Comparison of ENCODE assay signal across 11 cellular contexts in the genomic region with DNA sequence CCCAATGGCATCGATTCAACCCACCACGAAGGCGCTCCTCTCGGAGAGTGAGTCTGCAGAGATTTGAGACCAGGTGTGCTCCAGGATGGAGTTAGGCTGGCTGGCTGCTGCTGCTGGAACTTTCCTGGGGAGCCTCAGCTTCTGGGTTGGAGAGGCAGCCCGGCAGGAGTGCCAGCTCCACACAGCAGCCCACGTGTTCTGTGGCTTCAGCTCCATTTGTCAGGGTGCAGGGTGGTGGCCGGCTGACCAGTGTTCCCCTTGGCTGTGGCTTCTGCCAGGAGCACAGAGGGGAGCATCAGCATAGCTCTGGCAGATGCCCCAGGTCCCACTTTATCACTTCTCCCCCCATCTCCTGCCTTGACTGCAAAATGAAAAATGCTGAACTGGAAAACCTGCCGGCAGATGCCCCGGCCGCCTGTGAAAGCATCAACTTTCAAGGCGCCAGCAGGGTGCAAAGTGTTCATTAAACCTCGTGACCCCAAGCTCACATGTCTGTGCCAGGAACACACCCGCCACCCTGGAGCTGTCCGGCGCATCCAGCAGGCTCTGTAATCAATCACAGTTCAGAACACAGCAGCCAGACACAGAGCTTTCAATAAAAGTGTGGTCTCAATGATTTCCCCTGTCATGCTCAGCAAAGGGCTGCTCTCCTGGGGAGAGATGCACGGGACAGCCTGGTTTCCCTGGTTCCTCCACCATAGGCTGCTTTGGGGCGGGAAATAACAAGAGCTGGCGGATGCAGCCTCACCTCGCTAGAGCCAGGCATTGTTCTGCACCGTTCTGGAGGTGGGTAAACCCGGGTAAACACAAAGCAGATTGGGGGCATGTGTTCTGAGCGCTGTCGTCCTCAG. TPM values are rescaled to one million over a fixed set of nuclear protein-coding genes. Genes with fewer than 3 reads are reported as not detected.
DNase-seq lines count a peak whose midpoint lies in the region; ATAC-seq and TF ChIP-seq lines count a peak whose summit lies in the region.
"Had no signal": no experiment of that assay in that cellular context is flagged by ENCODE, and none has a peak within 500 bp of the region (broad histone marks: within the 10 kb centered on the region; RNA-seq: fewer than 3 reads in every experiment).

No MANE protein-coding gene starts in this region.

- no peak for TF ChIP-seq POLR2A in spleen (IDR thresholded peaks at IDR 0.05)

- no peak overlapping the region for H3K27ac Mint-ChIP-seq in activated T-cell treated with anti-CD3 and anti-CD28 coated beads, Interleukin-2, amount 50 U/mL, for 72 hours
- no peak overlapping the region for H3K27ac Mint-ChIP-seq in activated T-cell treated with anti-CD3 and anti-CD28 coated beads, Interleukin-2, amount 50 U/mL, for 24 hours

- H3K36me3 ChIP-seq in ectodermal cell (ENCODE audit: control insufficient read depth, insufficient read depth, low read length): no peaks in the 10 kb centered on the region
- no peaks in the 10 kb centered on the region for H3K36me3 ChIP-seq in spleen
- H3K36me3 ChIP-seq: SJCRH30 had no signal

- ATAC-seq in activated T-cell treated with anti-CD3 and anti-CD28 coated beads, Interleukin-2, amount 50 U/mL, for 72 hours (replicated peaks in 1 of 2): peak; percentile 14 to 17
- no peak for ATAC-seq in GM21360 (IDR thresholded peaks at IDR 0.05; ENCODE audit: unreplicated experiment)
- ATAC-seq: psoas muscle had no signal

- H3K4me1 ChIP-seq in ectodermal cell (ENCODE audit: control insufficient read depth, insufficient read depth, low read length) (peaks cover 16% of the 10 kb centered on the region), spleen (peaks cover 0 to 15% (median 1%) of the 10 kb centered on the region in 6 donors)
- H3K4me1 ChIP-seq: psoas muscle had no signal

- H3K9me3 ChIP-seq in ectodermal cell (ENCODE audit: control insufficient read depth, low read length) (no peaks in the 10 kb centered on the region), spleen (no peaks in the 10 kb centered on the region)

- peaks cover 1 to 2% of the 10 kb centered on the region in 2 donors for H3K36me3 Mint-ChIP-seq in activated T-cell treated with anti-CD3 and anti-CD28 coated beads, Interleukin-2, amount 50 U/mL, for 72 hours (ENCODE audit: insufficient read depth in 2 of 2)
- no peaks in the 10 kb centered on the region for H3K36me3 Mint-ChIP-seq in activated T-cell treated with anti-CD3 and anti-CD28 coated beads, Interleukin-2, amount 50 U/mL, for 24 hours (ENCODE audit: low read depth)

- H3K4me3 ChIP-seq in ectodermal cell (ENCODE audit: insufficient read depth, low read depth, low read length): no peak overlapping the region
- no peak overlapping the region for H3K4me3 ChIP-seq in spleen
- H3K4me3 ChIP-seq: psoas muscle, SJCRH30 had no signal

- peaks cover 19% of the 10 kb centered on the region for H3K4me1 Mint-ChIP-seq in activated T-cell treated with anti-CD3 and anti-CD28 coated beads, Interleukin-2, amount 50 U/mL, for 72 hours (ENCODE audit: low read depth)
- H3K4me1 Mint-ChIP-seq in activated T-cell treated with anti-CD3 and anti-CD28 coated beads, Interleukin-2, amount 50 U/mL, for 24 hours (ENCODE audit: low read depth): no peaks in the 10 kb centered on the region

- H3K27me3 ChIP-seq in ectodermal cell (ENCODE audit: control insufficient read depth, insufficient read depth, low read length, poor library complexity, severe bottlenecking) (no peaks in the 10 kb centered on the region), spleen (replicated peaks in 1 of 7) (peaks cover 0 to 73% (median 27%) of the 10 kb centered on the region in 7 donors)

- in situ Hi-C loops in GM13977 (cut with MboI; ENCODE audit: low pct_unique_long_range_greater_than_20kb, low sequenced_read_pairs, unreplicated experiment): loop anchor here (25.0 kb wide), 2 partner anchors 166 to 691 kb away; partner anchors contain the start of gene SLC12A7

- H3K4me3 Mint-ChIP-seq in activated T-cell treated with anti-CD3 and anti-CD28 coated beads, Interleukin-2, amount 50 U/mL, for 72 hours: no peak overlapping the region
- H3K4me3 Mint-ChIP-seq in activated T-cell treated with anti-CD3 and anti-CD28 coated beads, Interleukin-2, amount 50 U/mL, for 24 hours: no peak overlapping the region

- no peak for TF ChIP-seq CTCF in spleen (IDR thresholded peaks at IDR 0.05 in 8 of 11, conservative IDR thresholded peaks at IDR 0.05 in 3 of 11)
- TF ChIP-seq CTCF in GM13977 (IDR thresholded peaks at IDR 0.05; ENCODE audit: extremely low read depth, insufficient read depth, missing control alignments): no peak

- intact Hi-C loops in spleen (cut with DNase I; ENCODE audit: low total_unique reads): no loop called here

- WGBS in ectodermal cell, 2 experiments: 43 to 49% methylated on average over 23 of the region's 23 CpGs
- 39 to 45% (median 40%) methylated on average over 22 to 23 of the region's 23 CpGs for WGBS in spleen, 5 donors

- no peak for DNase-seq in activated T-cell treated with anti-CD3 and anti-CD28 coated beads, Interleukin-2, amount 50 U/mL, for 72 hours
- no peak for DNase-seq in activated T-cell treated with anti-CD3 and anti-CD28 coated beads, Interleukin-2, amount 50 U/mL, for 24 hours
- DNase-seq in NCI-H345 (lab: John Stamatoyannopoulos, UW) (peak; percentile 75), spleen (peak; percentile 62), GM13977 (ENCODE audit: low spot score) (no peak), globus pallidus (ENCODE audit: low spot score) (no peak)
- DNase-seq: SJCRH30 had no signal

- H3K27ac ChIP-seq in ectodermal cell (ENCODE audit: insufficient read depth, low read depth, low read length, poor library complexity, severe bottlenecking) (peak overlapping the region; percentile 9), spleen (no peak overlapping the region)
- H3K27ac ChIP-seq: epithelial cell of prostate, psoas muscle, SJCRH30 had no signal

- H3K27me3 Mint-ChIP-seq in activated T-cell treated with anti-CD3 and anti-CD28 coated beads, Interleukin-2, amount 50 U/mL, for 72 hours (ENCODE audit: low read depth): peaks cover 77% of the 10 kb centered on the region
- H3K27me3 Mint-ChIP-seq in activated T-cell treated with anti-CD3 and anti-CD28 coated beads, Interleukin-2, amount 50 U/mL, for 24 hours: peaks cover 81% of the 10 kb centered on the region

- H3K9me3 Mint-ChIP-seq in activated T-cell treated with anti-CD3 and anti-CD28 coated beads, Interleukin-2, amount 50 U/mL, for 72 hours: peaks cover 0 to 2% of the 10 kb centered on the region in 2 donors
- H3K9me3 Mint-ChIP-seq in activated T-cell treated with anti-CD3 and anti-CD28 coated beads, Interleukin-2, amount 50 U/mL, for 24 hours: no peaks in the 10 kb centered on the region

RNA-seq across cellular contexts. Expression of gene TRIP13, which starts 53.2 kb away (rescaled TPM):
- total RNA-seq in activated T-cell treated with anti-CD3 and anti-CD28 coated beads, Interleukin-2, amount 50 U/mL, for 72 hours: 10 to 100 TPM; 17.7 to 18.2 TPM
- 27.6 TPM for polyA plus RNA-seq in ectodermal cell (2013, experiment 1 of 4)
- polyA plus RNA-seq in ectodermal cell (2013, experiment 2 of 4): 27.7 TPM
- polyA plus RNA-seq in ectodermal cell (2013, experiment 3 of 4): 26.9 TPM
- polyA plus RNA-seq in ectodermal cell (2013, experiment 4 of 4): 24.2 TPM
- 1 to 10 TPM; 1.0 to 5.4 (median 2.1) TPM for total RNA-seq in spleen
- polyA plus RNA-seq in spleen: 1 to 10 TPM; 1.2 to 3.4 (median 2.6) TPM

RNA-seq across cellular contexts. Expression of gene BRD9, which starts 53.3 kb away (rescaled TPM):
- 10 to 100 TPM; 50.6 to 54.7 TPM for total RNA-seq in activated T-cell treated with anti-CD3 and anti-CD28 coated beads, Interleukin-2, amount 50 U/mL, for 72 hours
- 47.8 TPM for polyA plus RNA-seq in ectodermal cell (2013, experiment 1 of 4)
- polyA plus RNA-seq in ectodermal cell (2013, experiment 2 of 4): 59.6 TPM
- 37.0 TPM for polyA plus RNA-seq in ectodermal cell (2013, experiment 3 of 4)
- polyA plus RNA-seq in ectodermal cell (2013, experiment 4 of 4): 40.2 TPM
- 10 to 100 TPM; 32.2 to 82.9 (median 39.7) TPM for total RNA-seq in spleen
- 10 to 100 TPM; 26.5 to 54.5 (median 38.6) TPM for polyA plus RNA-seq in spleen

Comparison
In these comparisons a context has a peak if more than half of its experiments do, and no peak if none do; other contexts are left out.
1. DNase-seq: peak in NCI-H345 (single experiment) and spleen (single experiment); none in activated T-cell treated with anti-CD3 and anti-CD28 coated beads, Interleukin-2, amount 50 U/mL, for 72 hours (0 of 2), activated T-cell treated with anti-CD3 and anti-CD28 coated beads, Interleukin-2, amount 50 U/mL, for 24 hours (single experiment), GM13977 (single experiment) and globus pallidus (single experiment).